In genomic region chr12:51926064-51926632, GRCh38 we compare ENCODE assay signal across 14 cellular contexts. TPM values are rescaled to one million over a fixed set of nuclear protein-coding genes. Genes with fewer than 3 reads are reported as not detected.
A peak's percentile ranks its signal among the peaks of the same experiment; 100 is the strongest.
DNase-seq lines count a peak whose midpoint lies in the region; ATAC-seq and TF ChIP-seq lines count a peak whose summit lies in the region.
"Had no signal": no experiment of that assay in that cellular context is flagged by ENCODE, and none has a peak within 500 bp of the region (broad histone marks: within the 10 kb centered on the region; RNA-seq: fewer than 3 reads in every experiment).

No MANE protein-coding gene starts in this region.

- H4K20me1 ChIP-seq in HCT116 (ENCODE audit: insufficient read depth) = no peaks in the 10 kb centered on the region

- TF ChIP-seq POLR2A in HCT116 (IDR thresholded peaks at IDR 0.05; ENCODE audit: borderline replicate concordance, extremely low read depth, insufficient read depth, insufficient read length) (no peak), erythroblast (IDR thresholded peaks at IDR 0.05; ENCODE audit: low read length) (peak; percentile 46), testis (IDR thresholded peaks at IDR 0.05) (no peak)

- no peak overlapping the region for H3K4me3 ChIP-seq in HCT116 (replicated peaks in 1 of 2; ENCODE audit: low read depth in 1 of 2, low read length in 2 of 2)
- no peak overlapping the region for H3K4me3 ChIP-seq in neuronal stem cell (ENCODE audit: low read length in 2 of 2)
- H3K4me3 ChIP-seq in testis = no peak overlapping the region
- H3K4me3 ChIP-seq: neural progenitor cell had no signal

- H3K9ac ChIP-seq in HCT116 (ENCODE audit: low read length) = no peak overlapping the region
- no peak overlapping the region for H3K9ac ChIP-seq in neuronal stem cell (ENCODE audit: low read depth, low read length, poor library complexity)
- H3K9ac ChIP-seq: neural progenitor cell had no signal

- no CpG with 5 or more reads among the region's 8 CpGs for WGBS in neuronal stem cell (ENCODE audit: extremely low coverage in 2 of 2, insufficient read length in 2 of 2, insufficient replicate concordance in 1 of 2), 2 donors
- WGBS in testis, 2 donors = 66 to 82% methylated on average over 8 of the region's 8 CpGs

- H3K9me2 ChIP-seq in HCT116 (ENCODE audit: insufficient read depth) = no peaks in the 10 kb centered on the region

- no peak for TF ChIP-seq RAD21 in HCT116 (IDR thresholded peaks at IDR 0.05; ENCODE audit: low read depth)

- H2BK120ac ChIP-seq in neuronal stem cell (ENCODE audit: low read depth, low read length) = no peak overlapping the region

- H3K23ac ChIP-seq in neuronal stem cell (ENCODE audit: low read depth, low read length, poor library complexity) = no peak overlapping the region

- no peaks in the 10 kb centered on the region for H3K9me3 ChIP-seq in HCT116 (ENCODE audit: control insufficient read depth in 1 of 2, insufficient read depth in 1 of 2, low read depth in 1 of 2, low read length in 2 of 2)
- no peaks in the 10 kb centered on the region for H3K9me3 ChIP-seq in neuronal stem cell (replicated peaks in 1 of 2; ENCODE audit: control insufficient read depth in 2 of 2, insufficient read depth in 1 of 2, low read depth in 1 of 2, low read length in 2 of 2)
- H3K9me3 ChIP-seq in testis = no peaks in the 10 kb centered on the region

- H4K91ac ChIP-seq in neuronal stem cell (ENCODE audit: low read depth, low read length, poor library complexity) = no peak overlapping the region

- intact Hi-C loops in HCT116 (cut with micrococcal nuclease) (loop anchor here (1.0 kb wide), 1 partner anchor 54 kb away; no protein-coding TSS in a partner anchor), testis (cut with DNase I; ENCODE audit: low total_unique reads) (no loop called here)

- H2AFZ ChIP-seq in HCT116 (ENCODE audit: low read depth, low read length, poor library complexity, severe bottlenecking) (no peak overlapping the region), neuronal stem cell (ENCODE audit: low read length) (peak overlapping the region; percentile 32)
- H2AFZ ChIP-seq: neural progenitor cell had no signal

- H3K79me2 ChIP-seq in HCT116 (ENCODE audit: insufficient read depth, low read length) = no peaks in the 10 kb centered on the region

- H3K4me1 ChIP-seq in HCT116 (ENCODE audit: control insufficient read depth in 1 of 2, insufficient read depth in 2 of 2, low read length in 2 of 2) (peaks cover 0 to 12% of the 10 kb centered on the region in 2 experiments; a peak in 1 of 4 replicates), neuronal stem cell (ENCODE audit: control insufficient read depth in 2 of 2, insufficient read depth in 1 of 2, low read depth in 1 of 2, low read length in 2 of 2) (peaks cover 4 to 7% of the 10 kb centered on the region in 2 donors), testis (peaks cover 10% of the 10 kb centered on the region)

- no peak for DNase-seq in HCT116 (ENCODE audit: low read depth, low spot score)
- peak; percentile 55 to 70 for DNase-seq in erythroblast (lab: John Stamatoyannopoulos, UW)
- no peak for DNase-seq in neuronal stem cell (ENCODE audit: low spot score)
- DNase-seq in testis = no peak
- DNase-seq in NCI-H2029 treated with DMSO at 0.1 percent for 48 hours (lab: John Stamatoyannopoulos, UW) = no peak
- no peak for DNase-seq in DMS153 treated with DMSO at 0.1 percent for 48 hours (lab: John Stamatoyannopoulos, UW; ENCODE audit: unreplicated experiment)
- DNase-seq: EL, NCI-H2227 treated with DMSO at 0.1 percent for 48 hours had no signal

- H2BK12ac ChIP-seq in neuronal stem cell (ENCODE audit: low read length) = no peak overlapping the region

- BruUV-seq in HCT116 (replicated peaks; lab: Mats Ljungman, UMichigan) = no TSS peak

- no peak overlapping the region for H3K4ac ChIP-seq in neuronal stem cell (ENCODE audit: low read length)

- POLR2A ChIA-PET in HCT116 (lab: Charles Lee) = no interaction called here

- RAD21 ChIA-PET in HCT116 (lab: Charles Lee; ENCODE audit: low non-redundant PET in 1 of 2, low total read pairs in 2 of 2, uncharacterized antibody in 2 of 2, unreplicated experiment in 2 of 2) = no interaction called here

- peak; percentile 23; the same call in 1 of the 2 replicates for ATAC-seq in HCT116
- ATAC-seq: Panc1 had no signal

- H3K4me2 ChIP-seq in HCT116 (ENCODE audit: low read length) = no peak overlapping the region
- no peak overlapping the region for H3K4me2 ChIP-seq in neuronal stem cell (ENCODE audit: insufficient read depth, low read length, poor library complexity, severe bottlenecking)
- H3K4me2 ChIP-seq: neural progenitor cell had no signal

- H2BK5ac ChIP-seq in neuronal stem cell (ENCODE audit: low read length) = no peak overlapping the region

- no peak overlapping the region for H3K14ac ChIP-seq in neuronal stem cell (ENCODE audit: low read length)

- H3K79me1 ChIP-seq in neuronal stem cell (ENCODE audit: low read depth, low read length) = no peaks in the 10 kb centered on the region

- H4K8ac ChIP-seq in neuronal stem cell (ENCODE audit: low read depth, low read length) = no peak overlapping the region

- H3K27me3 ChIP-seq in HCT116 (ENCODE audit: insufficient read depth, low read length) (no peaks in the 10 kb centered on the region), neuronal stem cell (ENCODE audit: control insufficient read depth in 3 of 3, insufficient read depth in 3 of 3, low read depth in 1 of 3, low read length in 3 of 3) (peaks cover 0 to 30% (median 2%) of the 10 kb centered on the region in 3 experiments), testis (no peaks in the 10 kb centered on the region)

- H3K36me3 ChIP-seq in HCT116 (ENCODE audit: control insufficient read depth in 1 of 2, insufficient read depth in 2 of 2, low read length in 2 of 2) = no peaks in the 10 kb centered on the region
- H3K36me3 ChIP-seq in neuronal stem cell (replicated peaks in 1 of 2; ENCODE audit: control insufficient read depth in 2 of 2, insufficient read depth in 2 of 2, low read length in 2 of 2) = no peaks in the 10 kb centered on the region
- H3K36me3 ChIP-seq in testis (ENCODE audit: low read depth, missing control alignments) = no peaks in the 10 kb centered on the region
- H3K36me3 ChIP-seq: neural progenitor cell had no signal

- H3K27ac ChIP-seq in HCT116 (ENCODE audit: low read depth, low read length) (no peak overlapping the region), neuronal stem cell (replicated peaks; ENCODE audit: low read length) (no peak overlapping the region), testis (no peak overlapping the region)
- H3K27ac ChIP-seq: HL-60, neural progenitor cell had no signal

- H3K18ac ChIP-seq in neuronal stem cell (ENCODE audit: low read length) = no peak overlapping the region

- H2AK5ac ChIP-seq in neuronal stem cell (ENCODE audit: low read depth, low read length) = no peak overlapping the region

- CTCF ChIA-PET in HCT116 (lab: Charles Lee) = no interaction called here

- no peak for TF ChIP-seq CTCF in HCT116 (IDR thresholded peaks at IDR 0.05 in 2 of 3, conservative IDR thresholded peaks at IDR 0.05 in 1 of 3; ENCODE audit: borderline replicate concordance in 1 of 3, insufficient read depth in 1 of 3, low read depth in 2 of 3, low read length in 2 of 3)
- no peak for TF ChIP-seq CTCF in testis (IDR thresholded peaks at IDR 0.05)

- H2BK15ac ChIP-seq in neuronal stem cell (ENCODE audit: low read length) = no peak overlapping the region

TF ChIP-seq in HCT116, 20 proteins besides CTCF, POLR2A, EP300 and RAD21 (continues in another document):
- TF ChIP-seq FOSL1 (IDR thresholded peaks at IDR 0.05; ENCODE audit: low read depth) (no peak), ELF1 (IDR thresholded peaks at IDR 0.05; ENCODE audit: borderline replicate concordance, low read depth) (no peak), ZNF274 (IDR thresholded peaks at IDR 0.05; ENCODE audit: low read depth, low read length) (no peak), EGR1 (IDR thresholded peaks at IDR 0.05; ENCODE audit: low read depth) (no peak), ZFX (IDR thresholded peaks at IDR 0.05) (no peak), CBX3 (IDR thresholded peaks at IDR 0.05; ENCODE audit: low read depth) (no peak), POLR2AphosphoS5 (IDR thresholded peaks at IDR 0.05; ENCODE audit: low read depth, low read length) (no peak), SP1 (IDR thresholded peaks at IDR 0.05; ENCODE audit: low read depth) (no peak)
- TF ChIP-seq, protein P1, sequence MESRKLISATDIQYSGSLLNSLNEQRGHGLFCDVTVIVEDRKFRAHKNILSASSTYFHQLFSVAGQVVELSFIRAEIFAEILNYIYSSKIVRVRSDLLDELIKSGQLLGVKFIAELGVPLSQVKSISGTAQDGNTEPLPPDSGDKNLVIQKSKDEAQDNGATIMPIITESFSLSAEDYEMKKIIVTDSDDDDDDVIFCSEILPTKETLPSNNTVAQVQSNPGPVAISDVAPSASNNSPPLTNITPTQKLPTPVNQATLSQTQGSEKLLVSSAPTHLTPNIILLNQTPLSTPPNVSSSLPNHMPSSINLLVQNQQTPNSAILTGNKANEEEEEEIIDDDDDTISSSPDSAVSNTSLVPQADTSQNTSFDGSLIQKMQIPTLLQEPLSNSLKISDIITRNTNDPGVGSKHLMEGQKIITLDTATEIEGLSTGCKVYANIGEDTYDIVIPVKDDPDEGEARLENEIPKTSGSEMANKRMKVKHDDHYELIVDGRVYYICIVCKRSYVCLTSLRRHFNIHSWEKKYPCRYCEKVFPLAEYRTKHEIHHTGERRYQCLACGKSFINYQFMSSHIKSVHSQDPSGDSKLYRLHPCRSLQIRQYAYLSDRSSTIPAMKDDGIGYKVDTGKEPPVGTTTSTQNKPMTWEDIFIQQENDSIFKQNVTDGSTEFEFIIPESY (IDR thresholded peaks at IDR 0.05; ENCODE audit: extremely low read depth, insufficient replicate concordance, low read length) = no peak
- TF ChIP-seq, protein P2, sequence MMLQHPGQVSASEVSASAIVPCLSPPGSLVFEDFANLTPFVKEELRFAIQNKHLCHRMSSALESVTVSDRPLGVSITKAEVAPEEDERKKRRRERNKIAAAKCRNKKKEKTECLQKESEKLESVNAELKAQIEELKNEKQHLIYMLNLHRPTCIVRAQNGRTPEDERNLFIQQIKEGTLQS (IDR thresholded peaks at IDR 0.05) = no peak

RNA-seq across cellular contexts. Expression of gene ACVRL1, which starts 18.8 kb away (rescaled TPM):
- total RNA-seq in HCT116 (2021; ENCODE audit: unreplicated experiment) (2.5 TPM), testis (1 to 10 TPM; 9.1 to 9.5 TPM)
- polyA plus RNA-seq in HCT116 (2012) = 1.6 and 1.8 TPM in 2 replicates
- polyA plus RNA-seq in neuronal stem cell (2013, experiment 1 of 2) = 0.21 TPM
- polyA plus RNA-seq in neuronal stem cell (2013, experiment 2 of 2) = 0.24 TPM
- 9.9 TPM for polyA plus RNA-seq in testis (ENCODE audit: insufficient read depth, low read depth, low replicate concordance)
- total RNA-seq: activated CD8-positive, alpha-beta T cell treated with anti-CD3 and anti-CD28 coated beads, Interleukin-2, amount 10 ng/mL, durations not matched to agents 7 days and 5 days; T-helper 2 cell treated with Interferon-gamma antibody and Interleukin-4, amounts not matched to agents 100 ng/mL and 5 ng/mL, for 36 hours had no signal
- polyA plus RNA-seq: keratinocyte had no signal

RNA-seq across cellular contexts. Expression of gene ACVR1B, which starts 25.4 kb away (rescaled TPM):
- 22.7 TPM for total RNA-seq in HCT116 (2021; ENCODE audit: unreplicated experiment)
- polyA plus RNA-seq in HCT116 (2012) = 16.8 and 17.6 TPM in 2 replicates
- polyA plus RNA-seq in neuronal stem cell (2013, experiment 1 of 2) = 12.6 TPM
- polyA plus RNA-seq in neuronal stem cell (2013, experiment 2 of 2) = 12.7 TPM
- total RNA-seq in testis = 10 to 100 TPM; 36.8 to 44.6 TPM
- 37.3 TPM for polyA plus RNA-seq in testis (ENCODE audit: insufficient read depth, low read depth, low replicate concordance)

RNA-seq across cellular contexts. Expression of gene ANKRD33, which starts 38.2 kb away (rescaled TPM):
- total RNA-seq in HCT116 (2021; ENCODE audit: unreplicated experiment) (not detected), testis (under 1 TPM in 1 of 2 donors, not detected in 1; 0.68 TPM)
- 0.04 and 0.05 TPM in 2 replicates for polyA plus RNA-seq in HCT116 (2012)
- polyA plus RNA-seq in neuronal stem cell (2013, experiment 1 of 2) = 0.29 TPM
- 0.32 TPM for polyA plus RNA-seq in neuronal stem cell (2013, experiment 2 of 2)
- polyA plus RNA-seq in testis (ENCODE audit: insufficient read depth, low read depth, low replicate concordance) = 0.25 TPM
- total RNA-seq: activated CD8-positive, alpha-beta T cell treated with anti-CD3 and anti-CD28 coated beads, Interleukin-2, amount 10 ng/mL, durations not matched to agents 7 days and 5 days; T-helper 2 cell treated with Interferon-gamma antibody and Interleukin-4, amounts not matched to agents 100 ng/mL and 5 ng/mL, for 36 hours had no signal
- polyA plus RNA-seq: keratinocyte had no signal

Comparison
In these comparisons a context has a peak if more than half of its experiments do, and no peak if none do; other contexts are left out.
1. DNase-seq: peak in erythroblast (2 of 2); none in HCT116 (single experiment), neuronal stem cell (single experiment), testis (single experiment), NCI-H2029 treated with DMSO at 0.1 percent for 48 hours (single experiment) and DMS153 treated with DMSO at 0.1 percent for 48 hours (single experiment).